1 cellular context compared by ENCODE assay signal in genomic region chr3:99863002-99863401, GRCh38.
TF ChIP-seq lines count a peak whose summit lies in the region.

No MANE protein-coding gene starts in this region.

TF ChIP-seq in HepG2, 621 proteins besides CTCF, POLR2A, EP300 and RAD21:
- peak; percentile 87; the same call in 1 of the 2 replicates for TF ChIP-seq FUBP1 (CRISPR knock-in tag; IDR thresholded peaks at IDR 0.05; ENCODE audit: borderline replicate concordance)
- TF ChIP-seq RBFOX2 (IDR thresholded peaks at IDR 0.05; ENCODE audit: low read depth, low read length) = 0 out of 2 replicates have a peak, but pooled peaks have one; percentile 12
- TF ChIP-seq BRCA1 (CRISPR knock-in tag; IDR thresholded peaks at IDR 0.05) = no peak
- TF ChIP-seq MIER2 (CRISPR knock-in tag; IDR thresholded peaks at IDR 0.05) = no peak
- peak; percentile 69 for TF ChIP-seq RBM22 (optimal IDR thresholded peaks at IDR 0.05; ENCODE audit: low read length)
- no peak for TF ChIP-seq ZNF790 (CRISPR knock-in tag; IDR thresholded peaks at IDR 0.05; ENCODE audit: borderline replicate concordance)
TF ChIP-seq in HepG2: peak in this region for 3.
